17 cellular contexts compared by ENCODE assay signal in genomic region chr11:44763111-44763820, GRCh38. TPM values are rescaled to one million over a fixed set of nuclear protein-coding genes. Genes with fewer than 3 reads are reported as not detected.
DNase-seq lines count a peak whose midpoint lies in the region; ATAC-seq and TF ChIP-seq lines count a peak whose summit lies in the region.
"Had no signal": no experiment of that assay in that cellular context is flagged by ENCODE, and none has a peak within 500 bp of the region (broad histone marks: within the 10 kb centered on the region; RNA-seq: fewer than 3 reads in every experiment).

No MANE protein-coding gene starts in this region.

- H3K9ac ChIP-seq in colonic mucosa (ENCODE audit: low read depth in 2 of 2, low read length in 2 of 2): no peak overlapping the region

- no peak for TF ChIP-seq POLR2A in testis (IDR thresholded peaks at IDR 0.05)

- intact Hi-C loops in right cardiac atrium (cut with DNase I) (no loop called here), sciatic nerve (cut with DNase I) (no loop called here), testis (cut with DNase I; ENCODE audit: low total_unique reads) (no loop called here), colonic mucosa (cut with DNase I) (no loop called here)

- H3K9me3 ChIP-seq in right cardiac atrium (ENCODE audit: control insufficient read depth, low read length) (no peaks in the 10 kb centered on the region), testis (no peaks in the 10 kb centered on the region), colonic mucosa (no peaks in the 10 kb centered on the region)

- H3K4me1 ChIP-seq in right cardiac atrium (ENCODE audit: control insufficient read depth, insufficient read depth, low read length): peaks cover 33% of the 10 kb centered on the region
- peaks cover 13% of the 10 kb centered on the region for H3K4me1 ChIP-seq in testis
- no peaks in the 10 kb centered on the region for H3K4me1 ChIP-seq in colonic mucosa

- peak; percentile 24 for DNase-seq in NCI-H2171 treated with DMSO at 0.1 percent for 48 hours (lab: John Stamatoyannopoulos, UW)
- DNase-seq in NCI-H2171 (lab: John Stamatoyannopoulos, UW): no peak
- peak; percentile 56 for DNase-seq in astrocyte of the hippocampus (ENCODE audit: low read depth, low spot score)
- DNase-seq in right cardiac atrium: no peak
- peak; percentile 23 for DNase-seq in sciatic nerve (ENCODE audit: low spot score)
- no peak for DNase-seq in testis
- DNase-seq in colonic mucosa: no peak
- DNase-seq: 8988T; activated CD4-positive, CD25-positive, alpha-beta regulatory T cell treated with anti-CD3 and anti-CD28 coated beads, Interleukin-2, amount 50 U/mL, for 72 hours; COR-L47; gastrocnemius medialis; naive thymus-derived CD4-positive, alpha-beta T cell; NCI-H146; NCI-H524 treated with DMSO at 0.1 percent for 48 hours; T-cell had no signal

- no peak for ATAC-seq in right cardiac atrium
- no peak for ATAC-seq in sciatic nerve
- no peak for ATAC-seq in GM18868 (IDR thresholded peaks at IDR 0.05; ENCODE audit: unreplicated experiment)
- ATAC-seq: gastrocnemius medialis; naive thymus-derived CD4-positive, alpha-beta T cell; Panc1; T-cell had no signal

- H3K27ac ChIP-seq in right cardiac atrium (ENCODE audit: low read length): peak overlapping the region; percentile 88
- no peak overlapping the region for H3K27ac ChIP-seq in testis
- H3K27ac ChIP-seq in colonic mucosa: no peak overlapping the region
- H3K27ac ChIP-seq: gastrocnemius medialis had no signal

- WGBS in right cardiac atrium: 53% methylated on average over 5 of the region's 5 CpGs
- 79 to 84% methylated on average over 5 of the region's 5 CpGs for WGBS in testis, 2 donors

- no peak for TF ChIP-seq CTCF in testis (IDR thresholded peaks at IDR 0.05)
- TF ChIP-seq CTCF in colonic mucosa (IDR thresholded peaks at IDR 0.05): no peak

- H3K27me3 ChIP-seq in right cardiac atrium (ENCODE audit: control insufficient read depth, insufficient read depth) (no peaks in the 10 kb centered on the region), testis (no peaks in the 10 kb centered on the region), colonic mucosa (no peaks in the 10 kb centered on the region)
- H3K27me3 ChIP-seq: gastrocnemius medialis had no signal

- no peak overlapping the region for H3K4me3 ChIP-seq in right cardiac atrium (ENCODE audit: low read length)
- no peak overlapping the region for H3K4me3 ChIP-seq in testis
- no peak overlapping the region for H3K4me3 ChIP-seq in colonic mucosa
- H3K4me3 ChIP-seq: gastrocnemius medialis had no signal

- H3K36me3 ChIP-seq in testis (ENCODE audit: low read depth, missing control alignments) (no peaks in the 10 kb centered on the region), colonic mucosa (no peaks in the 10 kb centered on the region)
- H3K36me3 ChIP-seq: gastrocnemius medialis had no signal

RNA-seq across cellular contexts. Expression of gene TSPAN18, which starts 36.5 kb away (rescaled TPM):
- 100 to 1,000 TPM; 158 to 236 (median 207) TPM for total RNA-seq in right cardiac atrium
- polyA plus RNA-seq in right cardiac atrium: 120 TPM
- 45.5 TPM for total RNA-seq in sciatic nerve
- 1 to 10 TPM; 2.1 to 5.0 TPM for total RNA-seq in testis
- polyA plus RNA-seq in testis (ENCODE audit: insufficient read depth, low read depth, low replicate concordance): 11.1 TPM
- 10 to 100 TPM in 1 of 2 donors, 1 to 10 TPM in 1; 3.4 to 13.4 TPM for total RNA-seq in colonic mucosa

Comparison
In these comparisons a context has a peak if more than half of its experiments do, and no peak if none do; other contexts are left out.
1. DNase-seq: peak in NCI-H2171 treated with DMSO at 0.1 percent for 48 hours (single experiment), astrocyte of the hippocampus (single experiment) and sciatic nerve (single experiment); none in NCI-H2171 (single experiment), right cardiac atrium (0 of 3), testis (single experiment) and colonic mucosa (single experiment).